ENCODE assay signal across 1 cellular context in genomic region chr11:10298342-10298741, GRCh38.
TF ChIP-seq lines count a peak whose summit lies in the region.

No MANE protein-coding gene starts in this region.

TF ChIP-seq in GM12878, 131 proteins besides CTCF, POLR2A, EP300 and RAD21 (continued from another document and continues in another):
- TF ChIP-seq PRDM15 (CRISPR knock-in tag; IDR thresholded peaks at IDR 0.05) (no peak), TCF3 (IDR thresholded peaks at IDR 0.05; ENCODE audit: borderline replicate concordance, insufficient read depth, low read depth, low read length) (peak; percentile 57; the same call in 1 of the 2 replicates), SREBF1 (IDR thresholded peaks at IDR 0.05; ENCODE audit: low read length) (no peak), ZNF622 (IDR thresholded peaks at IDR 0.05) (no peak), SRF (IDR thresholded peaks at IDR 0.05; ENCODE audit: low read depth in 2 of 2, low read length in 2 of 2) (peak in 1 of 2 experiments; percentile 58; a peak in 1 of 4 replicates), FOS (IDR thresholded peaks at IDR 0.05; ENCODE audit: borderline replicate concordance, extremely low read depth, insufficient read length) (no peak), MEF2A (IDR thresholded peaks at IDR 0.05; ENCODE audit: insufficient read depth, low read depth, low read length) (0 out of 2 replicates have a peak, but pooled peaks have one; percentile 53), ATF7 (IDR thresholded peaks at IDR 0.05; ENCODE audit: low read depth) (peak; percentile 58; the same call in 1 of the 2 replicates), PBX3 (IDR thresholded peaks at IDR 0.05; ENCODE audit: insufficient replicate concordance, low read depth, low read length) (no peak), ETV6 (conservative IDR thresholded peaks at IDR 0.05 in 1 of 2, IDR thresholded peaks at IDR 0.05 in 1 of 2; ENCODE audit: borderline replicate concordance in 1 of 2, low read depth in 1 of 2) (peak in 1 of 2 experiments; percentile 49; a peak in 1 of 4 replicates), PML (IDR thresholded peaks at IDR 0.05; ENCODE audit: low read length) (peak; percentile 52; the same call in 1 of the 2 replicates), STAT3 (IDR thresholded peaks at IDR 0.05; ENCODE audit: low read depth, low read length) (no peak), NFIC (IDR thresholded peaks at IDR 0.05; ENCODE audit: low read depth, low read length) (peak; percentile 91), CEBPB (IDR thresholded peaks at IDR 0.05; ENCODE audit: borderline replicate concordance in 1 of 2, low read depth in 2 of 2, low read length in 2 of 2) (0 out of 4 replicates have a peak, but pooled peaks of 1 of the 2 experiments have one; percentile 36), MLLT1 (IDR thresholded peaks at IDR 0.05) (peak; percentile 95), CBX5 (IDR thresholded peaks at IDR 0.05; ENCODE audit: low read depth) (no peak), ZNF207 (IDR thresholded peaks at IDR 0.05; ENCODE audit: borderline replicate concordance) (no peak), MYC (IDR thresholded peaks at IDR 0.05; ENCODE audit: insufficient read depth, insufficient read length, insufficient replicate concordance, low read length, severe bottlenecking) (no peak), BACH1 (IDR thresholded peaks at IDR 0.05; ENCODE audit: borderline replicate concordance) (peak; percentile 79; the same call in 1 of the 2 replicates), SIN3A (IDR thresholded peaks at IDR 0.05; ENCODE audit: low read depth, low read length) (no peak), MEF2B (IDR thresholded peaks at IDR 0.05; ENCODE audit: partially characterized antibody, poor library complexity, severe bottlenecking) (peak; percentile 57), SUPT20H (IDR thresholded peaks at IDR 0.05; ENCODE audit: borderline replicate concordance, control insufficient read depth, low read depth, low read length) (no peak), DPF2 (IDR thresholded peaks at IDR 0.05) (peak; percentile 97), TCF12 (IDR thresholded peaks at IDR 0.05; ENCODE audit: low read depth, low read length) (peak; percentile 79), ZBTB33 (IDR thresholded peaks at IDR 0.05) (no peak), GATAD2B (conservative IDR thresholded peaks at IDR 0.05; ENCODE audit: low read depth) (no peak)
- TF ChIP-seq, protein P1, sequence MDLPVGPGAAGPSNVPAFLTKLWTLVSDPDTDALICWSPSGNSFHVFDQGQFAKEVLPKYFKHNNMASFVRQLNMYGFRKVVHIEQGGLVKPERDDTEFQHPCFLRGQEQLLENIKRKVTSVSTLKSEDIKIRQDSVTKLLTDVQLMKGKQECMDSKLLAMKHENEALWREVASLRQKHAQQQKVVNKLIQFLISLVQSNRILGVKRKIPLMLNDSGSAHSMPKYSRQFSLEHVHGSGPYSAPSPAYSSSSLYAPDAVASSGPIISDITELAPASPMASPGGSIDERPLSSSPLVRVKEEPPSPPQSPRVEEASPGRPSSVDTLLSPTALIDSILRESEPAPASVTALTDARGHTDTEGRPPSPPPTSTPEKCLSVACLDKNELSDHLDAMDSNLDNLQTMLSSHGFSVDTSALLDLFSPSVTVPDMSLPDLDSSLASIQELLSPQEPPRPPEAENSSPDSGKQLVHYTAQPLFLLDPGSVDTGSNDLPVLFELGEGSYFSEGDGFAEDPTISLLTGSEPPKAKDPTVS (IDR thresholded peaks at IDR 0.05; ENCODE audit: low read depth, low read length) = no peak
- TF ChIP-seq, protein P2, sequence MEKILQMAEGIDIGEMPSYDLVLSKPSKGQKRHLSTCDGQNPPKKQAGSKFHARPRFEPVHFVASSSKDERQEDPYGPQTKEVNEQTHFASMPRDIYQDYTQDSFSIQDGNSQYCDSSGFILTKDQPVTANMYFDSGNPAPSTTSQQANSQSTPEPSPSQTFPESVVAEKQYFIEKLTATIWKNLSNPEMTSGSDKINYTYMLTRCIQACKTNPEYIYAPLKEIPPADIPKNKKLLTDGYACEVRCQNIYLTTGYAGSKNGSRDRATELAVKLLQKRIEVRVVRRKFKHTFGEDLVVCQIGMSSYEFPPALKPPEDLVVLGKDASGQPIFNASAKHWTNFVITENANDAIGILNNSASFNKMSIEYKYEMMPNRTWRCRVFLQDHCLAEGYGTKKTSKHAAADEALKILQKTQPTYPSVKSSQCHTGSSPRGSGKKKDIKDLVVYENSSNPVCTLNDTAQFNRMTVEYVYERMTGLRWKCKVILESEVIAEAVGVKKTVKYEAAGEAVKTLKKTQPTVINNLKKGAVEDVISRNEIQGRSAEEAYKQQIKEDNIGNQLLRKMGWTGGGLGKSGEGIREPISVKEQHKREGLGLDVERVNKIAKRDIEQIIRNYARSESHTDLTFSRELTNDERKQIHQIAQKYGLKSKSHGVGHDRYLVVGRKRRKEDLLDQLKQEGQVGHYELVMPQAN (conservative IDR thresholded peaks at IDR 0.05) = no peak
- TF ChIP-seq, protein P3, sequence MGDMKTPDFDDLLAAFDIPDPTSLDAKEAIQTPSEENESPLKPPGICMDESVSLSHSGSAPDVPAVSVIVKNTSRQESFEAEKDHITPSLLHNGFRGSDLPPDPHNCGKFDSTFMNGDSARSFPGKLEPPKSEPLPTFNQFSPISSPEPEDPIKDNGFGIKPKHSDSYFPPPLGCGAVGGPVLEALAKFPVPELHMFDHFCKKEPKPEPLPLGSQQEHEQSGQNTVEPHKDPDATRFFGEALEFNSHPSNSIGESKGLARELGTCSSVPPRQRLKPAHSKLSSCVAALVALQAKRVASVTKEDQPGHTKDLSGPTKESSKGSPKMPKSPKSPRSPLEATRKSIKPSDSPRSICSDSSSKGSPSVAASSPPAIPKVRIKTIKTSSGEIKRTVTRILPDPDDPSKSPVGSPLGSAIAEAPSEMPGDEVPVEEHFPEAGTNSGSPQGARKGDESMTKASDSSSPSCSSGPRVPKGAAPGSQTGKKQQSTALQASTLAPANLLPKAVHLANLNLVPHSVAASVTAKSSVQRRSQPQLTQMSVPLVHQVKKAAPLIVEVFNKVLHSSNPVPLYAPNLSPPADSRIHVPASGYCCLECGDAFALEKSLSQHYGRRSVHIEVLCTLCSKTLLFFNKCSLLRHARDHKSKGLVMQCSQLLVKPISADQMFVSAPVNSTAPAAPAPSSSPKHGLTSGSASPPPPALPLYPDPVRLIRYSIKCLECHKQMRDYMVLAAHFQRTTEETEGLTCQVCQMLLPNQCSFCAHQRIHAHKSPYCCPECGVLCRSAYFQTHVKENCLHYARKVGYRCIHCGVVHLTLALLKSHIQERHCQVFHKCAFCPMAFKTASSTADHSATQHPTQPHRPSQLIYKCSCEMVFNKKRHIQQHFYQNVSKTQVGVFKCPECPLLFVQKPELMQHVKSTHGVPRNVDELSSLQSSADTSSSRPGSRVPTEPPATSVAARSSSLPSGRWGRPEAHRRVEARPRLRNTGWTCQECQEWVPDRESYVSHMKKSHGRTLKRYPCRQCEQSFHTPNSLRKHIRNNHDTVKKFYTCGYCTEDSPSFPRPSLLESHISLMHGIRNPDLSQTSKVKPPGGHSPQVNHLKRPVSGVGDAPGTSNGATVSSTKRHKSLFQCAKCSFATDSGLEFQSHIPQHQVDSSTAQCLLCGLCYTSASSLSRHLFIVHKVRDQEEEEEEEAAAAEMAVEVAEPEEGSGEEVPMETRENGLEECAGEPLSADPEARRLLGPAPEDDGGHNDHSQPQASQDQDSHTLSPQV (IDR thresholded peaks at IDR 0.05) = no peak
- TF ChIP-seq, protein P4, sequence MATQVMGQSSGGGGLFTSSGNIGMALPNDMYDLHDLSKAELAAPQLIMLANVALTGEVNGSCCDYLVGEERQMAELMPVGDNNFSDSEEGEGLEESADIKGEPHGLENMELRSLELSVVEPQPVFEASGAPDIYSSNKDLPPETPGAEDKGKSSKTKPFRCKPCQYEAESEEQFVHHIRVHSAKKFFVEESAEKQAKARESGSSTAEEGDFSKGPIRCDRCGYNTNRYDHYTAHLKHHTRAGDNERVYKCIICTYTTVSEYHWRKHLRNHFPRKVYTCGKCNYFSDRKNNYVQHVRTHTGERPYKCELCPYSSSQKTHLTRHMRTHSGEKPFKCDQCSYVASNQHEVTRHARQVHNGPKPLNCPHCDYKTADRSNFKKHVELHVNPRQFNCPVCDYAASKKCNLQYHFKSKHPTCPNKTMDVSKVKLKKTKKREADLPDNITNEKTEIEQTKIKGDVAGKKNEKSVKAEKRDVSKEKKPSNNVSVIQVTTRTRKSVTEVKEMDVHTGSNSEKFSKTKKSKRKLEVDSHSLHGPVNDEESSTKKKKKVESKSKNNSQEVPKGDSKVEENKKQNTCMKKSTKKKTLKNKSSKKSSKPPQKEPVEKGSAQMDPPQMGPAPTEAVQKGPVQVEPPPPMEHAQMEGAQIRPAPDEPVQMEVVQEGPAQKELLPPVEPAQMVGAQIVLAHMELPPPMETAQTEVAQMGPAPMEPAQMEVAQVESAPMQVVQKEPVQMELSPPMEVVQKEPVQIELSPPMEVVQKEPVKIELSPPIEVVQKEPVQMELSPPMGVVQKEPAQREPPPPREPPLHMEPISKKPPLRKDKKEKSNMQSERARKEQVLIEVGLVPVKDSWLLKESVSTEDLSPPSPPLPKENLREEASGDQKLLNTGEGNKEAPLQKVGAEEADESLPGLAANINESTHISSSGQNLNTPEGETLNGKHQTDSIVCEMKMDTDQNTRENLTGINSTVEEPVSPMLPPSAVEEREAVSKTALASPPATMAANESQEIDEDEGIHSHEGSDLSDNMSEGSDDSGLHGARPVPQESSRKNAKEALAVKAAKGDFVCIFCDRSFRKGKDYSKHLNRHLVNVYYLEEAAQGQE (IDR thresholded peaks at IDR 0.05; ENCODE audit: low read depth, low read length) = no peak
